ENCODE assay signal across 1 cellular context in genomic region chr17:81631482-81631881, GRCh38.
A peak's percentile ranks its signal among the peaks of the same experiment; 100 is the strongest.
TF ChIP-seq lines count a peak whose summit lies in the region.

No MANE protein-coding gene starts in this region.

TF ChIP-seq in H1, 55 proteins besides CTCF, POLR2A, EP300 and RAD21:
- TF ChIP-seq GTF2F1 (IDR thresholded peaks at IDR 0.05; ENCODE audit: borderline replicate concordance, low read depth, low read length) = no peak
- TF ChIP-seq BCL11A (IDR thresholded peaks at IDR 0.05; ENCODE audit: low read depth in 2 of 2, low read length in 2 of 2) = no peak
- peak; percentile 66; the same call in 1 of the 2 replicates for TF ChIP-seq POU5F1 (IDR thresholded peaks at IDR 0.05; ENCODE audit: low read depth, low read length)
